ENCODE assay signal across 1 cellular context in genomic region chr5:36607114-36607561, GRCh38.
TF ChIP-seq lines count a peak whose summit lies in the region.

No MANE protein-coding gene starts in this region.

TF ChIP-seq in HepG2, 621 proteins besides CTCF, POLR2A, EP300 and RAD21 (continued from another document):
- TF ChIP-seq ARNTL (CRISPR knock-in tag; IDR thresholded peaks at IDR 0.05) (no peak), SETDB1 (CRISPR knock-in tag; IDR thresholded peaks at IDR 0.05; ENCODE audit: borderline replicate concordance) (no peak), RFX3 (CRISPR knock-in tag; IDR thresholded peaks at IDR 0.05) (no peak), ZNF747 (CRISPR knock-in tag; IDR thresholded peaks at IDR 0.05; ENCODE audit: borderline replicate concordance) (no peak), SMYD3 (CRISPR knock-in tag; IDR thresholded peaks at IDR 0.05) (no peak), MAFK (conservative IDR thresholded peaks at IDR 0.05 in 1 of 2, IDR thresholded peaks at IDR 0.05 in 1 of 2; ENCODE audit: low read length in 2 of 2) (no peak)
